Comparison of ENCODE assay signal across 9 cellular contexts in the genomic region with DNA sequence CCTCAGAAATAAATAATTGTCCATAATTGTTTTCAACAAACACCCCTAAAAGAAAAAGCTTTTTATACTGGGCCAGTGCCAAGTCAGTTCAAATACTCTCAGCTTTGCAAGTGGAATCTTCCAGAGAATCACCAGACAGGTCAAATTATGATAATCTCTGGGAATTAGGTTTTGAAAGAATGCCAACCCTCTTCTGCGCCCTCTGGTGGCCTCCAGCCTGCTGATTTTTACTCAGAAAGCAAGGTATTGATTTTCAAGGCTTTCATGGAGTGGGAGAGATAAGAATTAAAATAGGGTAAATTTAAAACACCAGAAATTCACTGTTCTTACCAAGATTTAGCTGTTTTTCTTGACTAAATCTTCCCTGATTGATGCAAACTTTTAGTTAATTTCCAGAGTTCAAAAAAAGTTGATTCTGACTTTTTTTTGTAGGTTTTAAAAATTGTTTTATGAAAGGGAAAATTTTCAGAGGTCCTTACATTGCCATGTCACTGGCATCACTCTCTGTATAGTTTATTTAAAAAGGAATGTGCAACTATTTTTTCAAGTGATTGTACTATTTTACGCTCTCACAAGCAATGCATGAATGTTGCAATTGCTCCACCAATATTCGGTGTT.
A peak's percentile ranks its signal among the peaks of the same experiment; 100 is the strongest.
DNase-seq lines count a peak whose midpoint lies in the region; ATAC-seq and TF ChIP-seq lines count a peak whose summit lies in the region.
"Had no signal": no experiment of that assay in that cellular context is flagged by ENCODE, and none has a peak within 500 bp of the region (broad histone marks: within the 10 kb centered on the region; RNA-seq: fewer than 3 reads in every experiment).

No MANE protein-coding gene starts in this region.

- no peaks in the 10 kb centered on the region for H3K4me1 ChIP-seq in gastroesophageal sphincter

- no peak for TF ChIP-seq EP300 in gastroesophageal sphincter (IDR thresholded peaks at IDR 0.05)

- no peaks in the 10 kb centered on the region for H3K4me1 Mint-ChIP-seq in stimulated activated memory B cell treated with anti-CD40 and anti-IgM and Interleukin-4, amounts not matched to agents 10 μg/mL and 1 μg/mL and 100 μg/mL, for 72 hours

- ATAC-seq in stimulated activated memory B cell treated with anti-CD40 and anti-IgM and Interleukin-4, amounts not matched to agents 10 μg/mL and 1 μg/mL and 100 μg/mL, for 72 hours, result no peak
- no peak for ATAC-seq in gastroesophageal sphincter

- H3K4me3 ChIP-seq in kidney epithelial cell (ENCODE audit: low read depth, low read length) (no peak overlapping the region), gastroesophageal sphincter (no peak overlapping the region)

- H3K27ac Mint-ChIP-seq in stimulated activated memory B cell treated with anti-CD40 and anti-IgM and Interleukin-4, amounts not matched to agents 10 μg/mL and 1 μg/mL and 100 μg/mL, for 72 hours, result no peak overlapping the region

- WGBS in gastroesophageal sphincter (ENCODE audit: low coverage in 1 of 2), 2 donors, result 67 to 81% methylated on average over 3 of the region's 3 CpGs

- TF ChIP-seq CTCF in kidney epithelial cell (IDR thresholded peaks at IDR 0.05; ENCODE audit: insufficient read depth, low read length, poor library complexity, severe bottlenecking) (peak; percentile 52), gastroesophageal sphincter (IDR thresholded peaks at IDR 0.05) (peak in 1 of 4 experiments; percentile 36)

- H3K27ac ChIP-seq in gastroesophageal sphincter, result no peak overlapping the region

- TF ChIP-seq POLR2A in gastroesophageal sphincter (IDR thresholded peaks at IDR 0.05), result no peak

- H3K4me3 Mint-ChIP-seq in stimulated activated memory B cell treated with anti-CD40 and anti-IgM and Interleukin-4, amounts not matched to agents 10 μg/mL and 1 μg/mL and 100 μg/mL, for 72 hours, result no peak overlapping the region

- no peaks in the 10 kb centered on the region for H3K36me3 Mint-ChIP-seq in stimulated activated memory B cell treated with anti-CD40 and anti-IgM and Interleukin-4, amounts not matched to agents 10 μg/mL and 1 μg/mL and 100 μg/mL, for 72 hours

- H3K9me3 Mint-ChIP-seq in stimulated activated memory B cell treated with anti-CD40 and anti-IgM and Interleukin-4, amounts not matched to agents 10 μg/mL and 1 μg/mL and 100 μg/mL, for 72 hours, result peaks cover 22% of the 10 kb centered on the region

- H3K27me3 Mint-ChIP-seq in stimulated activated memory B cell treated with anti-CD40 and anti-IgM and Interleukin-4, amounts not matched to agents 10 μg/mL and 1 μg/mL and 100 μg/mL, for 72 hours, result peaks cover 24% of the 10 kb centered on the region

- DNase-seq in DMS53 treated with DMSO at 0.1 percent for 48 hours (lab: John Stamatoyannopoulos, UW; ENCODE audit: unreplicated experiment), result peak; percentile 9
- DNase-seq in HCEC 1CT, result peak; percentile 20
- DNase-seq in SKM-1 treated with dmso at 0.1 percent for 144 hours (lab: John Stamatoyannopoulos, UW; ENCODE audit: unreplicated experiment), result peak; percentile 29
- DNase-seq in kidney epithelial cell (ENCODE audit: low read depth), result no peak
- no peak for DNase-seq in NCI-H1417 treated with DMSO at 0.1 percent for 48 hours (lab: John Stamatoyannopoulos, UW)
- DNase-seq in hypothalamus (lab: John Stamatoyannopoulos, UW), result no peak
- DNase-seq: NCI-H1436 had no signal

- H3K36me3 ChIP-seq in kidney epithelial cell (ENCODE audit: control insufficient read depth, insufficient read depth, low read length), result no peaks in the 10 kb centered on the region
- no peaks in the 10 kb centered on the region for H3K36me3 ChIP-seq in gastroesophageal sphincter

- H3K27me3 ChIP-seq in kidney epithelial cell (ENCODE audit: control insufficient read depth, insufficient read depth, low read length), result no peaks in the 10 kb centered on the region
- H3K27me3 ChIP-seq in gastroesophageal sphincter, result no peaks in the 10 kb centered on the region

- peaks cover 0 to 43% (median 0%) of the 10 kb centered on the region in 3 donors for H3K9me3 ChIP-seq in gastroesophageal sphincter

Comparison
In these comparisons a context has a peak if more than half of its experiments do, and no peak if none do; other contexts are left out.
1. DNase-seq: peak in DMS53 treated with DMSO at 0.1 percent for 48 hours (single experiment), HCEC 1CT (single experiment) and SKM-1 treated with dmso at 0.1 percent for 144 hours (single experiment); none in kidney epithelial cell (single experiment), NCI-H1417 treated with DMSO at 0.1 percent for 48 hours (single experiment) and hypothalamus (0 of 51).